ENCODE assay signal across 1 cellular context in the genomic region with DNA sequence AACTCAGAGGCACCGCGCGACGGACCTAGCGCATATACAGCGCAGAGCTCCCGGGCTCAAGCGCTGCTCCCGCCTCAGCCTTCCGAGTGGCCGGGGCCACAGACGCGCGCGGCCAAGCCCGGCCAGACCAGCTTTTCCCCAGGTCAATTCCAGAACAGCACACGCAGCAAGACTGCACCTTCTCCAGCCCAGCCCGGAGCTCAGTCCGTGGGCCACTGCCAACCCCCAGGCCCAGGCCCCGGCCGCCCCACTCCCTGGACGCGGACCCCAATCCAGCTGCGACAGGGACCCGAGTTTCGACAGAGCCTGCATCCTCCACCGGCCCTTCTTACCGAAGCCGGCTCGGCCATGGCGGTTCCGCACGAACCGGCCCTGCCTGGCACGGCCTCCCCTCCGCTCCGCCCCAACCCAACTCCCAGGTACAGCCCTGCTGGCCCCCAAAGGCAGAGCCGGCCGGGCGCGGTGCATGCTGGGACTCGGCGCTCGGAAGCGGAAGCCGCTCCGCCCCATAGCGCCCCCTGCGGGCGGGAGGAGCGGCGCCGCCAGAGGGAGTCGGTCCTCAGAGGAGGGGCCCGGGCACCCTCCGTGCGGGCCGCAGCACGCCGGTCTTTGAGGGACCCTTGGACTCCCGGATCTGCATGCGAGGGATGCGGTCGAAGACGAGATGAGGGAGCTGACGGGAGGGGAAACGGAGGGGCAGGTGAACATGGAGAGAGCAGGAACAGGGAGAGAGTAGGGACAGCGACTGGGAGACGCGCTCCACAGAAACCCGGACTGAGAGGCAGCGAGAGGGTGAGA.
TF ChIP-seq lines count a peak whose summit lies in the region.

A gene with protein sequence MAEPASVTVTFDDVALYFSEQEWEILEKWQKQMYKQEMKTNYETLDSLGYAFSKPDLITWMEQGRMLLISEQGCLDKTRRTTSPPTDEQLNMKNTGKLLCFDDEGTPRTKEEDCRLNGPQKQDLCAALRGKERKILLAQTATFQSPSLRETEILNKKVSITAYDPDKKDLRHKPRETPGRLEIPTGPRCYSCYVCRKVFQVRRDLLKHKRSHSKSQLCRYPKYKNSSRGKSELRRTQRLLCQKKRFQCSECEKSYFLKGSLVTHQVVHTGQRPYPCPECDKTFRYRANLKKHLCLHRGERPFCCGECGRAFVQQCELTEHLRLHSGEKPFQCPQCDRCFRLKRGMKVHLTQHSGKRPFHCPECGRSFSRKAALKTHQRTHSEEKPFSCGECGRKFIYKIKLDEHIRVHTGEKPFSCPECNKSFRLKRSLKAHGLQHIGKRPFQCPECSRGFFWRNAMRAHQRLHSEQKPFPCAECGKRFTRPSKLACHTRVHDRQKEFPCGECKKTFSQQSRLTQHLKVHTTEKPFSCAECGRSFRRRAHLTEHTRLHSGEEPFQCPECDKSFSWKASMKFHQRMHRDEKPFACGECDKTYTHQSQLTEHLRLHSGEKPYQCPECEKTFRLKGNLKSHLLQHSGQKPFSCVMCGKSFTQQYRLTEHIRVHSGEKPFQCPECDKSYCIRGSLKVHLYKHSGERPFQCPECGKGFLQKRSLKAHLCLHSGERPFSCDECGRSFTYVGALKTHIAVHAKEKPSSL (minus strand): TSS at position 461 of the 798 bp plus-strand sequence. CDS start 111 bp downstream, at position 350.

TF ChIP-seq in H1, 55 proteins besides CTCF, POLR2A, EP300 and RAD21 (continued from another document):
- peak; percentile 34 for TF ChIP-seq SAP30 (IDR thresholded peaks at IDR 0.05; ENCODE audit: insufficient read depth, insufficient replicate concordance, low read length)
- TF ChIP-seq POLR2AphosphoS5 (IDR thresholded peaks at IDR 0.05; ENCODE audit: low read depth, low read length), result peak; percentile 95
- TF ChIP-seq PHF8 (conservative IDR thresholded peaks at IDR 0.05; ENCODE audit: low read depth, low read length), result peak; percentile 95
- peak; percentile 46 for TF ChIP-seq KDM4A (IDR thresholded peaks at IDR 0.05; ENCODE audit: low read depth, low read length, severe bottlenecking)
- TF ChIP-seq SIN3A (conservative IDR thresholded peaks at IDR 0.05 in 1 of 2, IDR thresholded peaks at IDR 0.05 in 1 of 2; ENCODE audit: low read depth in 1 of 2, low read length in 2 of 2), result peak in 1 of 2 experiments; percentile 62; a peak in 1 of 4 replicates
- TF ChIP-seq SP4 (IDR thresholded peaks at IDR 0.05; ENCODE audit: low read length), result no peak
- TF ChIP-seq TBP (IDR thresholded peaks at IDR 0.05; ENCODE audit: low read depth, low read length), result peak; percentile 93
- TF ChIP-seq YY1 (IDR thresholded peaks at IDR 0.05; ENCODE audit: low read depth, low read length), result peak; percentile 85
- peak; percentile 76; the same call in 1 of the 2 replicates for TF ChIP-seq GABPA (IDR thresholded peaks at IDR 0.05; ENCODE audit: borderline replicate concordance, insufficient read depth, low read length)
